ENCODE assay signal across 10 cellular contexts in genomic region chr11:13964771-13965074, GRCh38. TPM values are rescaled to one million over a fixed set of nuclear protein-coding genes. Genes with fewer than 3 reads are reported as not detected.
A peak's percentile ranks its signal among the peaks of the same experiment; 100 is the strongest.
DNase-seq lines count a peak whose midpoint lies in the region; ATAC-seq and TF ChIP-seq lines count a peak whose summit lies in the region.
"Had no signal": no experiment of that assay in that cellular context is flagged by ENCODE, and none has a peak within 500 bp of the region (broad histone marks: within the 10 kb centered on the region; RNA-seq: fewer than 3 reads in every experiment).

No MANE protein-coding gene starts in this region.

- no peaks in the 10 kb centered on the region for H3K36me3 Mint-ChIP-seq in activated CD4-positive, alpha-beta memory T cell treated with anti-CD3 and anti-CD28 coated beads for 36 hours
- H3K36me3 Mint-ChIP-seq in activated CD4-positive, alpha-beta memory T cell treated with anti-CD3 and anti-CD28 coated beads, Interleukin-2, amount 10 ng/mL, durations not matched to agents 7 days and 5 days (ENCODE audit: low read depth) = no peaks in the 10 kb centered on the region
- H3K36me3 Mint-ChIP-seq: natural killer cell treated with Interleukin-12 subunit alpha and Interleukin-12 subunit beta and Interleukin-15 and Interleukin-18, amount 100 ng/mL, for 72 hours had no signal

- no peaks in the 10 kb centered on the region for H3K9me3 ChIP-seq in tibial artery

- peaks cover 0 to 71% (median 38%) of the 10 kb centered on the region in 45 donors for H3K27me3 ChIP-seq in dorsolateral prefrontal cortex
- peaks cover 21% of the 10 kb centered on the region for H3K27me3 ChIP-seq in mesendoderm (ENCODE audit: insufficient read depth, low read length, poor library complexity)
- peaks cover 0 to 58% of the 10 kb centered on the region in 2 donors for H3K27me3 ChIP-seq in tibial artery

- peaks cover 32% of the 10 kb centered on the region for H3K27me3 Mint-ChIP-seq in activated CD4-positive, alpha-beta memory T cell treated with anti-CD3 and anti-CD28 coated beads for 36 hours
- H3K27me3 Mint-ChIP-seq in activated CD4-positive, alpha-beta memory T cell treated with anti-CD3 and anti-CD28 coated beads, Interleukin-2, amount 10 ng/mL, durations not matched to agents 7 days and 5 days = peaks cover 69% of the 10 kb centered on the region

- TF ChIP-seq CTCF in dorsolateral prefrontal cortex (IDR thresholded peaks at IDR 0.05 in 54 of 56, conservative IDR thresholded peaks at IDR 0.05 in 2 of 56; ENCODE audit: low read depth in 1 of 56, partially characterized antibody in 56 of 56) (no peak), tibial artery (IDR thresholded peaks at IDR 0.05) (no peak)

- no peak overlapping the region for H2BK120ac ChIP-seq in mesendoderm (ENCODE audit: low read depth, low read length)

- no peak for ATAC-seq in HG03280 (IDR thresholded peaks at IDR 0.05; ENCODE audit: unreplicated experiment)
- ATAC-seq in GM19467 (IDR thresholded peaks at IDR 0.05; ENCODE audit: unreplicated experiment) = no peak
- ATAC-seq: natural killer cell treated with Interleukin-12 subunit alpha and Interleukin-12 subunit beta and Interleukin-15 and Interleukin-18, amount 100 ng/mL, for 72 hours had no signal

- H3K27ac ChIP-seq in dorsolateral prefrontal cortex (peak overlapping the region in 9 of 59 donors; percentile 1 to 74 (median 57)), mesendoderm (ENCODE audit: low read depth, low read length) (no peak overlapping the region), tibial artery (no peak overlapping the region)

- H4K8ac ChIP-seq in mesendoderm (ENCODE audit: low read depth, low read length) = no peak overlapping the region

- no peak for DNase-seq in activated CD4-positive, alpha-beta memory T cell treated with anti-CD3 and anti-CD28 coated beads for 36 hours
- DNase-seq in activated CD4-positive, alpha-beta memory T cell treated with anti-CD3 and anti-CD28 coated beads, Interleukin-2, amount 10 ng/mL, durations not matched to agents 7 days and 5 days = no peak
- DNase-seq in dorsolateral prefrontal cortex (no peak), mesendoderm (no peak), tibial artery (no peak), CD1c-positive myeloid dendritic cell (ENCODE audit: extremely low spot score) (no peak)

- H3K4ac ChIP-seq in mesendoderm (ENCODE audit: low read depth, low read length) = no peak overlapping the region

- H3K36me3 ChIP-seq in mesendoderm (ENCODE audit: control insufficient read depth, insufficient read depth, low read length) (no peaks in the 10 kb centered on the region), tibial artery (no peaks in the 10 kb centered on the region)

- peak overlapping the region; percentile 49 for H3K9ac ChIP-seq in mesendoderm (ENCODE audit: low read length)

- peak overlapping the region; percentile 71 for H3K56ac ChIP-seq in mesendoderm (ENCODE audit: low read length)

- H3K4me2 ChIP-seq in mesendoderm (ENCODE audit: low read length) = peak overlapping the region; percentile 65

- peaks cover 16% of the 10 kb centered on the region for H3K4me1 Mint-ChIP-seq in activated CD4-positive, alpha-beta memory T cell treated with anti-CD3 and anti-CD28 coated beads for 36 hours (ENCODE audit: low read depth)
- peaks cover 29% of the 10 kb centered on the region for H3K4me1 Mint-ChIP-seq in activated CD4-positive, alpha-beta memory T cell treated with anti-CD3 and anti-CD28 coated beads, Interleukin-2, amount 10 ng/mL, durations not matched to agents 7 days and 5 days

- H3K79me1 ChIP-seq in mesendoderm (ENCODE audit: low read length) = no peaks in the 10 kb centered on the region

- H2AK5ac ChIP-seq in mesendoderm (ENCODE audit: low read length) = no peak overlapping the region

- CTCF ChIA-PET in activated CD4-positive, alpha-beta memory T cell treated with anti-CD3 and anti-CD28 coated beads for 36 hours (lab: Charles Lee) = interaction anchor here (0.7 to 2.6 kb wide), 9 partner anchors 10 to 1010 kb away, joined by 3 to 6 read pairs (median 4); no protein-coding TSS in a partner anchor
- CTCF ChIA-PET in activated CD4-positive, alpha-beta memory T cell treated with anti-CD3 and anti-CD28 coated beads, Interleukin-2, amount 10 ng/mL, durations not matched to agents 7 days and 5 days (lab: Charles Lee) = interaction anchor here (0.7 to 3.2 kb wide), 5 partner anchors 9 to 192 kb away, joined by 3 to 17 read pairs (median 4); no protein-coding TSS in a partner anchor

- peak overlapping the region; percentile 4 for H3K4me3 Mint-ChIP-seq in activated CD4-positive, alpha-beta memory T cell treated with anti-CD3 and anti-CD28 coated beads for 36 hours
- no peak overlapping the region for H3K4me3 Mint-ChIP-seq in activated CD4-positive, alpha-beta memory T cell treated with anti-CD3 and anti-CD28 coated beads, Interleukin-2, amount 10 ng/mL, durations not matched to agents 7 days and 5 days
- H3K4me3 Mint-ChIP-seq: natural killer cell treated with Interleukin-12 subunit alpha and Interleukin-12 subunit beta and Interleukin-15 and Interleukin-18, amount 100 ng/mL, for 72 hours had no signal

- no peak overlapping the region for H4K5ac ChIP-seq in mesendoderm (ENCODE audit: low read length)

- no peaks in the 10 kb centered on the region for H3K4me1 ChIP-seq in mesendoderm (ENCODE audit: control insufficient read depth, low read depth, low read length)
- H3K4me1 ChIP-seq in tibial artery = peaks cover 0 to 29% (median 22%) of the 10 kb centered on the region in 4 donors

- H3K4me3 ChIP-seq in dorsolateral prefrontal cortex (peak overlapping the region in 52 of 59 donors; percentile 21 to 67 (median 54)), mesendoderm (ENCODE audit: low read length) (no peak overlapping the region), tibial artery (peak overlapping the region; percentile 41 to 46)

- no peak overlapping the region for H3K18ac ChIP-seq in mesendoderm (ENCODE audit: low read length)

- H2BK5ac ChIP-seq in mesendoderm (ENCODE audit: low read length) = no peak overlapping the region

- intact Hi-C loops in activated CD4-positive, alpha-beta memory T cell treated with anti-CD3 and anti-CD28 coated beads for 36 hours (cut with micrococcal nuclease) = loop anchor here (10.0 kb wide), 1 partner anchor 300 kb away; the partner anchor contains the start of gene FAR1
- intact Hi-C loops in dorsolateral prefrontal cortex (cut with DNase I) (no loop called here), tibial artery (cut with DNase I; ENCODE audit: low total_unique reads) (no loop called here)

- H3K23ac ChIP-seq in mesendoderm (ENCODE audit: low read length) = no peak overlapping the region

- H3K79me2 ChIP-seq in mesendoderm (ENCODE audit: control insufficient read depth, insufficient read depth, low read length) = no peaks in the 10 kb centered on the region

- no CpG with 5 or more reads among the region's 7 CpGs for WGBS in mesendoderm (ENCODE audit: extremely low coverage, insufficient coverage, low lambda C conversion rate)

- no peaks in the 10 kb centered on the region for H3K9me3 Mint-ChIP-seq in activated CD4-positive, alpha-beta memory T cell treated with anti-CD3 and anti-CD28 coated beads for 36 hours
- H3K9me3 Mint-ChIP-seq in activated CD4-positive, alpha-beta memory T cell treated with anti-CD3 and anti-CD28 coated beads, Interleukin-2, amount 10 ng/mL, durations not matched to agents 7 days and 5 days = no peaks in the 10 kb centered on the region
- H3K9me3 Mint-ChIP-seq: natural killer cell treated with Interleukin-12 subunit alpha and Interleukin-12 subunit beta and Interleukin-15 and Interleukin-18, amount 100 ng/mL, for 72 hours; T-helper 2 cell treated with Interferon-gamma antibody and Interleukin-4, amounts not matched to agents 5 μg/mL and 100 μg/mL, for 36 hours had no signal

- POLR2A ChIA-PET in activated CD4-positive, alpha-beta memory T cell treated with anti-CD3 and anti-CD28 coated beads for 36 hours (lab: Charles Lee) = no interaction called here
- POLR2A ChIA-PET in activated CD4-positive, alpha-beta memory T cell treated with anti-CD3 and anti-CD28 coated beads, Interleukin-2, amount 10 ng/mL, durations not matched to agents 7 days and 5 days (lab: Charles Lee) = interaction anchor here (1.1 kb wide), 1 partner anchor 9 kb away, joined by 4 read pairs; no protein-coding TSS in a partner anchor

- no peak overlapping the region for H2BK15ac ChIP-seq in mesendoderm (replicated peaks; ENCODE audit: low read depth)

- H3K27ac Mint-ChIP-seq in activated CD4-positive, alpha-beta memory T cell treated with anti-CD3 and anti-CD28 coated beads for 36 hours = no peak overlapping the region
- no peak overlapping the region for H3K27ac Mint-ChIP-seq in activated CD4-positive, alpha-beta memory T cell treated with anti-CD3 and anti-CD28 coated beads, Interleukin-2, amount 10 ng/mL, durations not matched to agents 7 days and 5 days
- H3K27ac Mint-ChIP-seq: natural killer cell treated with Interleukin-12 subunit alpha and Interleukin-12 subunit beta and Interleukin-15 and Interleukin-18, amount 100 ng/mL, for 72 hours; T-helper 2 cell treated with Interferon-gamma antibody and Interleukin-4, amounts not matched to agents 5 μg/mL and 100 μg/mL, for 36 hours had no signal

RNA-seq across cellular contexts. Expression of gene SPON1, which starts 2.2 kb away (rescaled TPM):
- total RNA-seq in activated CD4-positive, alpha-beta memory T cell treated with anti-CD3 and anti-CD28 coated beads for 36 hours = under 1 TPM; 0.22 to 0.31 TPM
- total RNA-seq in activated CD4-positive, alpha-beta memory T cell treated with anti-CD3 and anti-CD28 coated beads, Interleukin-2, amount 10 ng/mL, durations not matched to agents 7 days and 5 days = under 1 TPM; 0.45 to 0.68 TPM
- 10 to 100 TPM; 15.4 to 89.4 (median 39.1) TPM for total RNA-seq in dorsolateral prefrontal cortex
- polyA plus RNA-seq in mesendoderm (2013, experiment 1 of 2) = 5.4 TPM
- polyA plus RNA-seq in mesendoderm (2013, experiment 2 of 2) = 5.8 TPM

Comparison
In these comparisons a context has a peak if more than half of its experiments do, and no peak if none do; other contexts are left out.
1. RNA of gene SPON1, which starts 2.2 kb away (total RNA-seq): 15.4 to 89.4 TPM in dorsolateral prefrontal cortex; 0.45 to 0.68 TPM in activated CD4-positive, alpha-beta memory T cell treated with anti-CD3 and anti-CD28 coated beads, Interleukin-2, amount 10 ng/mL, durations not matched to agents 7 days and 5 days and 0.22 to 0.31 TPM in activated CD4-positive, alpha-beta memory T cell treated with anti-CD3 and anti-CD28 coated beads for 36 hours; every median in the first group is over 4 times any median in the second.